19 cellular contexts compared by ENCODE assay signal in the genomic region with DNA sequence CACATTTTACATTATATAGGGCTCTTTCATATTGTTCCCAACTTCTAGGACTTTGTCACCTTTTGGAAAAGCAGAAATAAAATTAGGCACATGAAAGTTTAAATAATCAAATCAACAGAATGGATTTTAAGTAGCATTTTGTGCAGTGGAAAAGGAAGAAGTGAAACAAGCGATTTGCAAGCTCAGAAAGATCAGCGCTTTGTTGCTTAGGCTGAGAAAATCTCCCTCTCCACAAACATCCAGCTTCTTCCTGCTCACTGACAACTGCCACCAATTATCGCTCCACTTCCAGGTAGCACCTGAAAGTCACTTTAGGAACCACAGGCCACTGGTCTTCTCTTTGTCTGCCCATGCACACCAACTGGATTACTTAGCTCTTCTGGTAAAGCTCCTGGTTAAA.
"Had no signal": no experiment of that assay in that cellular context is flagged by ENCODE, and none has a peak within 500 bp of the region (broad histone marks: within the 10 kb centered on the region; RNA-seq: fewer than 3 reads in every experiment).

No MANE protein-coding gene starts in this region.

- H3K4me3 ChIP-seq: ascending aorta, breast epithelium, heart left ventricle, tibial artery had no signal

- ATAC-seq: heart left ventricle; natural killer cell treated with Interleukin-12 subunit alpha and Interleukin-12 subunit beta and Interleukin-15 and Interleukin-18, amount 100 ng/mL, for 72 hours had no signal

- H3K27me3 Mint-ChIP-seq: activated naive CD4-positive, alpha-beta T cell treated with anti-CD3 and anti-CD28 coated beads, Interleukin-2, amount 10 ng/mL, durations not matched to agents 7 days and 5 days had no signal

- H3K9me3 Mint-ChIP-seq: activated naive CD4-positive, alpha-beta T cell treated with anti-CD3 and anti-CD28 coated beads, Interleukin-2, amount 10 ng/mL, durations not matched to agents 7 days and 5 days; immature natural killer cell; natural killer cell treated with Interleukin-12 subunit alpha and Interleukin-12 subunit beta and Interleukin-15 and Interleukin-18, amount 100 ng/mL, for 72 hours; T-helper 1 cell treated with Interleukin-12 subunit alpha and Interleukin-12 subunit beta and Interleukin-4 antibody, amounts not matched to agents 30 μg/mL and 1 μg/mL, for 36 hours had no signal

- H3K36me3 ChIP-seq: ascending aorta, breast epithelium, heart left ventricle, tibial artery had no signal

- H3K27me3 ChIP-seq: ascending aorta, heart left ventricle, tibial artery had no signal

- H3K27ac ChIP-seq: ascending aorta, breast epithelium, heart left ventricle, tibial artery had no signal

- H3K4me1 ChIP-seq: breast epithelium had no signal

- H3K36me3 Mint-ChIP-seq: natural killer cell treated with Interleukin-12 subunit alpha and Interleukin-12 subunit beta and Interleukin-15 and Interleukin-18, amount 100 ng/mL, for 72 hours had no signal

- H3K27ac Mint-ChIP-seq: activated naive CD4-positive, alpha-beta T cell treated with anti-CD3 and anti-CD28 coated beads, Interleukin-2, amount 10 ng/mL, durations not matched to agents 7 days and 5 days; natural killer cell treated with Interleukin-12 subunit alpha and Interleukin-12 subunit beta and Interleukin-15 and Interleukin-18, amount 100 ng/mL, for 72 hours; T-helper 1 cell treated with Interleukin-12 subunit alpha and Interleukin-12 subunit beta and Interleukin-4 antibody, amounts not matched to agents 30 μg/mL and 1 μg/mL, for 36 hours had no signal

- DNase-seq: activated CD4-positive, alpha-beta T cell treated with anti-CD3 and anti-CD28 coated beads, Interleukin-2, amount 50 U/mL, for 1 hour; activated CD4-positive, CD25-positive, alpha-beta regulatory T cell treated with anti-CD3 and anti-CD28 coated beads, Interleukin-2, amount 50 U/mL, for 72 hours; activated CD8-positive, alpha-beta memory T cell treated with anti-CD3 and anti-CD28 coated beads, Interleukin-2, amount 50 U/mL, for 4 hours; activated effector memory CD4-positive, alpha-beta T cell treated with Interleukin-2 at 50 U/mL for 16 hours; activated naive CD4-positive, alpha-beta T cell treated with anti-CD3 and anti-CD28 coated beads, Interleukin-2, amount 10 ng/mL, durations not matched to agents 7 days and 5 days; activated T-cell treated with anti-CD3 and anti-CD28 coated beads, Interleukin-2, amount 50 U/mL, for 48 hours; cerebellar nuclear complex; cortex of kidney; heart left ventricle; immature natural killer cell; kidney glomerular epithelial cell; mesendoderm; occipital lobe; stimulated activated naive CD4-positive, alpha-beta T cell treated with Interleukin-2 at 50 U/mL for 16 hours; tibial artery had no signal

- H3K9me3 ChIP-seq: ascending aorta, breast epithelium, heart left ventricle, tibial artery had no signal

- H3K4me3 Mint-ChIP-seq: activated naive CD4-positive, alpha-beta T cell treated with anti-CD3 and anti-CD28 coated beads, Interleukin-2, amount 10 ng/mL, durations not matched to agents 7 days and 5 days; immature natural killer cell; natural killer cell treated with Interleukin-12 subunit alpha and Interleukin-12 subunit beta and Interleukin-15 and Interleukin-18, amount 100 ng/mL, for 72 hours; T-helper 1 cell treated with Interleukin-12 subunit alpha and Interleukin-12 subunit beta and Interleukin-4 antibody, amounts not matched to agents 30 μg/mL and 1 μg/mL, for 36 hours had no signal
